8 cellular contexts compared by ENCODE assay signal in the genomic region with DNA sequence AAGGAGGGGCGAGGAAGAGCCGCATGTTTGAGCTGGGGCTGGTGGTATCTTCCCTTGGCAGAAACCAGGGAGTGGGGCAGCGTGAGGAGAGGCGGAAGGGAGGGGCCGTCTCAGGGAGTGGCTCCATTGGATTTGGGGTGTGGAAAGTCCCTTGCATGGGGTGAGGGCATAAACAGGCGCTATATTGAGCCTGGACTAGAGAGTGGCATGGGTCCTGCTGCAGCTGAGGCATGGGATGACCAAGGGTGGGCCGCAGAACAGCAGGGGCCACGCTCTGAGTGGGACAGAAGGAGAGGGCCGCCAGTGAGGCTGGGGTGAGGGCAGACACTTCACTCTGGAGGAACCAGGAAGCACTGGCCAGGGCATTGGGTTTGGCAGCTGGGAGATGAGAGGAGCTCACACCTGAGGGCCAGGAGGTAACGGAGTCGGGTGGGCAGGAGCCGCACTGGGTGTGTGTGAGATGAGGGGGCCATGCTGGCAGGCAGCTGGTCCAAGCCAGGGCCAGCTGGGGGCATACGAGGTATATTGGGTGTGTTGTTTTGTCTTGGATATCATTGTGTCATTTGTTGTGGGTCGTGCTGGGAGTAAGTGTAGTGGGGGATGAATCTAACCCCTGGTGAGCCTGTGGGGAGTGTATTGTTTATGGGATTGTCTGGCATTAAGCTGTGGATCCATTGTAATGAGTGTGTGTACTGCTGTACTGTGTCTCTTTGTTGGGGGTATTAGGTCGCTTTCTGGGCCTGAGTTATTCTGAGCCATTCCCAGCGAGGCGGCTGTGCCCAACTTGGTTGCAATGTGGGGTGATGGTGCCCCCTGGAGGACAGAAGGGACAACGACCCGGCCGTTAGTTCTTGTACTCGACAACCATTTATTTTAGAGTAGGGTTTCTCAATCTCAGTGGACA. TPM values are rescaled to one million over a fixed set of nuclear protein-coding genes. Genes with fewer than 3 reads are reported as not detected.
A peak's percentile ranks its signal among the peaks of the same experiment; 100 is the strongest.
DNase-seq lines count a peak whose midpoint lies in the region; ATAC-seq and TF ChIP-seq lines count a peak whose summit lies in the region.
"Not testable (repeated sequence)": the region's sequence is repeated elsewhere in the genome, so short reads cannot be mapped to it uniquely, and the experiment has no call there.

No MANE protein-coding gene starts in this region.

- H3K9ac ChIP-seq in OCI-LY3 (ENCODE audit: low read length) = peak overlapping the region; percentile 57

- CTCF ChIA-PET in activated CD8-positive, alpha-beta T cell treated with anti-CD3 and anti-CD28 coated beads for 36 hours (lab: Charles Lee) = interaction anchor here (1.0 to 3.8 kb wide), 3 partner anchors 30 to 61 kb away, joined by 3 to 18 read pairs (median 5); no protein-coding TSS in a partner anchor

- H3K4me1 ChIP-seq in OCI-LY3 (ENCODE audit: low read length) = peaks cover 12% of the 10 kb centered on the region
- not testable (repeated sequence) for H3K4me1 ChIP-seq in testis

- DNase-seq in DMS79 (lab: John Stamatoyannopoulos, UW) = peak; percentile 24
- peak; percentile 11 for DNase-seq in LNCaP clone FGC (ENCODE audit: low read depth)
- DNase-seq in activated CD8-positive, alpha-beta T cell treated with anti-CD3 and anti-CD28 coated beads for 36 hours = peak; percentile 81
- DNase-seq in caudate nucleus (lab: John Stamatoyannopoulos, UW) = peak in 57 of 61 donors; percentile 10 to 93 (median 68)
- peak; percentile 62 for DNase-seq in iPS-NIHi11 (ENCODE audit: low spot score)
- DNase-seq in renal cortical epithelial cell (ENCODE audit: low read depth) = peak; percentile 25
- peak; percentile 82 for DNase-seq in testis

- H3K27ac Mint-ChIP-seq in activated CD8-positive, alpha-beta T cell treated with anti-CD3 and anti-CD28 coated beads for 36 hours = not testable (repeated sequence)

- POLR2A ChIA-PET in activated CD8-positive, alpha-beta T cell treated with anti-CD3 and anti-CD28 coated beads for 36 hours (lab: Charles Lee) = not testable (repeated sequence)

- H3K79me2 ChIP-seq in OCI-LY3 (ENCODE audit: low read length) = not testable (repeated sequence)

- not testable (repeated sequence) for H3K9me3 Mint-ChIP-seq in activated CD8-positive, alpha-beta T cell treated with anti-CD3 and anti-CD28 coated beads for 36 hours

- H3K27me3 Mint-ChIP-seq in activated CD8-positive, alpha-beta T cell treated with anti-CD3 and anti-CD28 coated beads for 36 hours = not testable (repeated sequence)

- not testable (repeated sequence) for H3K36me3 Mint-ChIP-seq in activated CD8-positive, alpha-beta T cell treated with anti-CD3 and anti-CD28 coated beads for 36 hours (ENCODE audit: low read depth)

- peak; percentile 88 for ATAC-seq in activated CD8-positive, alpha-beta T cell treated with anti-CD3 and anti-CD28 coated beads for 36 hours

- H3K4me3 Mint-ChIP-seq in activated CD8-positive, alpha-beta T cell treated with anti-CD3 and anti-CD28 coated beads for 36 hours = not testable (repeated sequence)

- TF ChIP-seq CTCF in LNCaP clone FGC (IDR thresholded peaks at IDR 0.05; ENCODE audit: control insufficient read depth, extremely low read depth, insufficient read depth) = peak; percentile 73
- TF ChIP-seq CTCF in OCI-LY3 (IDR thresholded peaks at IDR 0.05; ENCODE audit: low read depth, low read length) = peak; percentile 68
- TF ChIP-seq CTCF in activated CD8-positive, alpha-beta T cell treated with anti-CD3 and anti-CD28 coated beads for 36 hours (IDR thresholded peaks at IDR 0.05) = peak; percentile 56
- TF ChIP-seq CTCF in testis (IDR thresholded peaks at IDR 0.05) = peak; percentile 73 to 90 (median 80)

- H3K4me3 ChIP-seq in LNCaP clone FGC (ENCODE audit: low read depth, low read length); testis: not testable (repeated sequence)
- peak overlapping the region; percentile 66 for H3K4me3 ChIP-seq in OCI-LY3 (ENCODE audit: low read length)

- peak overlapping the region; percentile 94 for H2AFZ ChIP-seq in OCI-LY3 (ENCODE audit: low read depth, low read length)

- not testable (repeated sequence) for H3K9me3 ChIP-seq in OCI-LY3 (ENCODE audit: insufficient read depth, low read length); testis

- H3K4me2 ChIP-seq in OCI-LY3 (ENCODE audit: low read length) = peak overlapping the region; percentile 86

- WGBS in testis, 2 donors = 53 to 56% methylated on average over 21 of the region's 21 CpGs

- H3K27me3 ChIP-seq in OCI-LY3 (ENCODE audit: low read depth, low read length); testis: not testable (repeated sequence)

- TF ChIP-seq POLR2A in testis (IDR thresholded peaks at IDR 0.05) = not testable (repeated sequence)

- intact Hi-C loops in activated CD8-positive, alpha-beta T cell treated with anti-CD3 and anti-CD28 coated beads for 36 hours (cut with micrococcal nuclease) = not testable (repeated sequence)
- intact Hi-C loops in testis (cut with DNase I; ENCODE audit: low total_unique reads) = loop anchor here (5.0 kb wide), 1 partner anchor 62 kb away; no protein-coding TSS in a partner anchor

- H3K4me1 Mint-ChIP-seq in activated CD8-positive, alpha-beta T cell treated with anti-CD3 and anti-CD28 coated beads for 36 hours (ENCODE audit: low read depth) = not testable (repeated sequence)

- peak overlapping the region; percentile 61 for H3K27ac ChIP-seq in OCI-LY3 (ENCODE audit: low read length)
- peak overlapping the region; percentile 62 for H3K27ac ChIP-seq in caudate nucleus (ENCODE audit: low read depth, low read length)
- not testable (repeated sequence) for H3K27ac ChIP-seq in testis

- H3K36me3 ChIP-seq in OCI-LY3 (replicated peaks; ENCODE audit: low read depth, low read length); testis (ENCODE audit: low read depth, missing control alignments): not testable (repeated sequence)

- H4K20me1 ChIP-seq in OCI-LY3 (ENCODE audit: insufficient read depth, low read length) = not testable (repeated sequence)

RNA-seq across cellular contexts. Expression of gene ARHGAP23, which starts 56.2 kb away (rescaled TPM):
- under 1 TPM; 0.40 to 0.47 TPM for total RNA-seq in activated CD8-positive, alpha-beta T cell treated with anti-CD3 and anti-CD28 coated beads for 36 hours
- 7.5 and 47.9 TPM in 2 replicates for total RNA-seq in renal cortical epithelial cell
- 100 to 1,000 TPM; 146 to 235 TPM for total RNA-seq in testis
- polyA plus RNA-seq in testis (ENCODE audit: insufficient read depth, low read depth, low replicate concordance) = 78.0 TPM

Comparison
In these comparisons a context has a peak if more than half of its experiments do, and no peak if none do; other contexts are left out.
1. DNase-seq: peak in every context shown above with its lines; median percentile 82 in testis; 81 in activated CD8-positive, alpha-beta T cell treated with anti-CD3 and anti-CD28 coated beads for 36 hours; 68 in caudate nucleus; 62 in iPS-NIHi11; 25 in renal cortical epithelial cell; 24 in DMS79; 11 in LNCaP clone FGC.